In genomic region chr6:158756126-158756525, GRCh38 we compare ENCODE assay signal across 17 cellular contexts.
DNase-seq lines count a peak whose midpoint lies in the region; ATAC-seq and TF ChIP-seq lines count a peak whose summit lies in the region.
"Had no signal": no experiment of that assay in that cellular context is flagged by ENCODE, and none has a peak within 500 bp of the region (broad histone marks: within the 10 kb centered on the region; RNA-seq: fewer than 3 reads in every experiment).

No MANE protein-coding gene starts in this region.

- POLR2A ChIA-PET in MCF 10A (lab: Yijun Ruan, JAX) = interaction anchor here (1.1 to 1.8 kb wide), 4 partner anchors 10 to 18 kb away, joined by 3 to 7 read pairs (median 6); no protein-coding TSS in a partner anchor

- no peak overlapping the region for H3K4me3 Mint-ChIP-seq in activated T-cell treated with anti-CD3 and anti-CD28 coated beads, Interleukin-2, amount 50 U/mL, for 24 hours
- H3K4me3 Mint-ChIP-seq in activated T-cell treated with anti-CD3 and anti-CD28 coated beads, Interleukin-2, amount 50 U/mL, for 4 hours = no peak overlapping the region
- no peak overlapping the region for H3K4me3 Mint-ChIP-seq in MCF 10A (ENCODE audit: unreplicated experiment)
- peak overlapping the region; percentile 42 for H3K4me3 Mint-ChIP-seq in glutamatergic neuron (ENCODE audit: unreplicated experiment)
- H3K4me3 Mint-ChIP-seq in osteocyte (ENCODE audit: unreplicated experiment) = no peak overlapping the region
- H3K4me3 Mint-ChIP-seq: CD4-positive, CD25-positive, alpha-beta regulatory T cell had no signal

- no peaks in the 10 kb centered on the region for H3K4me1 Mint-ChIP-seq in activated T-cell treated with anti-CD3 and anti-CD28 coated beads, Interleukin-2, amount 50 U/mL, for 24 hours (ENCODE audit: low read depth)
- H3K4me1 Mint-ChIP-seq in activated T-cell treated with anti-CD3 and anti-CD28 coated beads, Interleukin-2, amount 50 U/mL, for 4 hours (ENCODE audit: low read depth) = no peaks in the 10 kb centered on the region
- H3K4me1 Mint-ChIP-seq in MCF 10A (ENCODE audit: insufficient read depth, unreplicated experiment) (no peaks in the 10 kb centered on the region), glutamatergic neuron (ENCODE audit: low read depth, unreplicated experiment) (peaks cover 53% of the 10 kb centered on the region), osteocyte (ENCODE audit: unreplicated experiment) (peaks cover 16% of the 10 kb centered on the region)
- H3K4me1 Mint-ChIP-seq: CD4-positive, CD25-positive, alpha-beta regulatory T cell had no signal

- no peak for ATAC-seq in activated T-cell treated with anti-CD3 and anti-CD28 coated beads, Interleukin-2, amount 50 U/mL, for 4 hours
- ATAC-seq in HG02884 (IDR thresholded peaks at IDR 0.05; ENCODE audit: unreplicated experiment) = no peak
- ATAC-seq: GM12878, Panc1 had no signal

- no peaks in the 10 kb centered on the region for H3K27me3 Mint-ChIP-seq in activated T-cell treated with anti-CD3 and anti-CD28 coated beads, Interleukin-2, amount 50 U/mL, for 24 hours
- no peaks in the 10 kb centered on the region for H3K27me3 Mint-ChIP-seq in activated T-cell treated with anti-CD3 and anti-CD28 coated beads, Interleukin-2, amount 50 U/mL, for 4 hours (ENCODE audit: low read depth)
- H3K27me3 Mint-ChIP-seq in MCF 10A (ENCODE audit: insufficient read depth, unreplicated experiment) = no peaks in the 10 kb centered on the region
- peaks cover 24% of the 10 kb centered on the region for H3K27me3 Mint-ChIP-seq in glutamatergic neuron (ENCODE audit: unreplicated experiment)
- H3K27me3 Mint-ChIP-seq in osteocyte (ENCODE audit: unreplicated experiment) = peaks cover 3% of the 10 kb centered on the region
- H3K27me3 Mint-ChIP-seq: CD4-positive, CD25-positive, alpha-beta regulatory T cell had no signal

- TF ChIP-seq CTCF in MCF 10A (IDR thresholded peaks at IDR 0.05; ENCODE audit: unreplicated experiment) (no peak), glutamatergic neuron (IDR thresholded peaks at IDR 0.05; ENCODE audit: partially characterized antibody, unreplicated experiment) (no peak), osteocyte (IDR thresholded peaks at IDR 0.05) (no peak), GM10266 (IDR thresholded peaks at IDR 0.05; ENCODE audit: control insufficient read depth, insufficient read depth, low read depth, missing control alignments) (no peak)

- H3K36me3 Mint-ChIP-seq in activated T-cell treated with anti-CD3 and anti-CD28 coated beads, Interleukin-2, amount 50 U/mL, for 24 hours (ENCODE audit: low read depth) = peaks cover 89% of the 10 kb centered on the region
- peaks cover 25% of the 10 kb centered on the region for H3K36me3 Mint-ChIP-seq in activated T-cell treated with anti-CD3 and anti-CD28 coated beads, Interleukin-2, amount 50 U/mL, for 4 hours (ENCODE audit: insufficient read depth)
- H3K36me3 Mint-ChIP-seq in MCF 10A (ENCODE audit: insufficient read depth, unreplicated experiment) (no peaks in the 10 kb centered on the region), glutamatergic neuron (ENCODE audit: unreplicated experiment) (no peaks in the 10 kb centered on the region), osteocyte (ENCODE audit: unreplicated experiment) (no peaks in the 10 kb centered on the region)

- peak overlapping the region; percentile 74 for H3K27ac Mint-ChIP-seq in activated T-cell treated with anti-CD3 and anti-CD28 coated beads, Interleukin-2, amount 50 U/mL, for 24 hours
- H3K27ac Mint-ChIP-seq in MCF 10A (ENCODE audit: low read depth, unreplicated experiment) (no peak overlapping the region), glutamatergic neuron (ENCODE audit: unreplicated experiment) (peak overlapping the region; percentile 91), osteocyte (ENCODE audit: unreplicated experiment) (no peak overlapping the region)
- H3K27ac Mint-ChIP-seq: CD4-positive, CD25-positive, alpha-beta regulatory T cell had no signal

- no peaks in the 10 kb centered on the region for H3K9me3 Mint-ChIP-seq in activated T-cell treated with anti-CD3 and anti-CD28 coated beads, Interleukin-2, amount 50 U/mL, for 24 hours
- H3K9me3 Mint-ChIP-seq in activated T-cell treated with anti-CD3 and anti-CD28 coated beads, Interleukin-2, amount 50 U/mL, for 4 hours = no peaks in the 10 kb centered on the region
- no peaks in the 10 kb centered on the region for H3K9me3 Mint-ChIP-seq in MCF 10A (ENCODE audit: unreplicated experiment)
- peaks cover 37% of the 10 kb centered on the region for H3K9me3 Mint-ChIP-seq in glutamatergic neuron (ENCODE audit: unreplicated experiment)
- H3K9me3 Mint-ChIP-seq in osteocyte (ENCODE audit: unreplicated experiment) = no peaks in the 10 kb centered on the region
- H3K9me3 Mint-ChIP-seq: CD4-positive, CD25-positive, alpha-beta regulatory T cell had no signal

- no TSS peak for BruUV-seq in MCF 10A (replicated peaks; lab: Mats Ljungman, UMichigan)

- intact Hi-C loops in MCF 10A (cut with micrococcal nuclease) = no loop called here

- CTCF ChIA-PET in MCF 10A (lab: Yijun Ruan, JAX) = interaction anchor here (0.6 to 0.7 kb wide), 4 partner anchors 18 to 205 kb away, joined by 3 read pairs; no protein-coding TSS in a partner anchor

- no peak for DNase-seq in activated T-cell treated with anti-CD3 and anti-CD28 coated beads, Interleukin-2, amount 50 U/mL, for 24 hours
- no peak for DNase-seq in activated T-cell treated with anti-CD3 and anti-CD28 coated beads, Interleukin-2, amount 50 U/mL, for 4 hours
- peak; percentile 44 for DNase-seq in MCF 10A (ENCODE audit: unreplicated experiment)
- no peak for DNase-seq in glutamatergic neuron
- DNase-seq in osteocyte (ENCODE audit: extremely low spot score, unreplicated experiment) = no peak
- DNase-seq in GM10266 (ENCODE audit: extremely low spot score) = no peak
- DNase-seq: AML-193; Calu3; CD4-positive, CD25-positive, alpha-beta regulatory T cell; Kasumi-1; NCI-H1417; NCI-H1930; NCI-H2171; NCI-H774 had no signal

Comparison
In these comparisons a context has a peak if more than half of its experiments do, and no peak if none do; other contexts are left out.
1. H3K27ac Mint-ChIP-seq: peak in activated T-cell treated with anti-CD3 and anti-CD28 coated beads, Interleukin-2, amount 50 U/mL, for 24 hours (single experiment) and glutamatergic neuron (single experiment); none in MCF 10A (single experiment) and osteocyte (single experiment).